In genomic region chr7:12637819-12638592, GRCh38 we compare ENCODE assay signal across 8 cellular contexts. TPM values are rescaled to one million over a fixed set of nuclear protein-coding genes. Genes with fewer than 3 reads are reported as not detected.
A peak's percentile ranks its signal among the peaks of the same experiment; 100 is the strongest.
DNase-seq lines count a peak whose midpoint lies in the region; ATAC-seq and TF ChIP-seq lines count a peak whose summit lies in the region.

No MANE protein-coding gene starts in this region.

- peaks cover 15% of the 10 kb centered on the region for H3K4me1 Mint-ChIP-seq in central memory CD8-positive, alpha-beta T cell
- peaks cover 19% of the 10 kb centered on the region for H3K4me1 Mint-ChIP-seq in type B pancreatic cell (ENCODE audit: unreplicated experiment)

- H3K4me3 Mint-ChIP-seq in central memory CD8-positive, alpha-beta T cell = peak overlapping the region; percentile 49
- H3K4me3 Mint-ChIP-seq in type B pancreatic cell = no peak overlapping the region

- no peaks in the 10 kb centered on the region for H3K9me3 Mint-ChIP-seq in central memory CD8-positive, alpha-beta T cell
- no peaks in the 10 kb centered on the region for H3K9me3 Mint-ChIP-seq in type B pancreatic cell

- DNase-seq in NCI-H1694 treated with DMSO at 0.1 percent for 48 hours (lab: John Stamatoyannopoulos, UW) (peak; percentile 61), type B pancreatic cell (ENCODE audit: extremely low spot score, unreplicated experiment) (no peak), dermis blood vessel endothelial cell (no peak), HK-2 (ENCODE audit: unreplicated experiment) (no peak)
- no peak for DNase-seq in central memory CD8-positive, alpha-beta T cell (ENCODE audit: low spot score in 2 of 2)

- peaks cover 5% of the 10 kb centered on the region for H3K36me3 Mint-ChIP-seq in central memory CD8-positive, alpha-beta T cell (ENCODE audit: insufficient read depth)
- H3K36me3 Mint-ChIP-seq in type B pancreatic cell = peaks cover 4% of the 10 kb centered on the region

- H3K27me3 Mint-ChIP-seq in central memory CD8-positive, alpha-beta T cell = no peaks in the 10 kb centered on the region
- peaks cover 4% of the 10 kb centered on the region for H3K27me3 Mint-ChIP-seq in type B pancreatic cell

- no peak for TF ChIP-seq CTCF in type B pancreatic cell (conservative IDR thresholded peaks at IDR 0.05)

- H3K27ac Mint-ChIP-seq in central memory CD8-positive, alpha-beta T cell (ENCODE audit: low read depth) = peak overlapping the region; percentile 36
- peak overlapping the region; percentile 62 for H3K27ac Mint-ChIP-seq in type B pancreatic cell

- ATAC-seq in GM18498 (IDR thresholded peaks at IDR 0.05; ENCODE audit: unreplicated experiment) (peak; percentile 60), GM21737 (IDR thresholded peaks at IDR 0.05; ENCODE audit: unreplicated experiment) (peak; percentile 58), HG03457 (IDR thresholded peaks at IDR 0.05; ENCODE audit: unreplicated experiment) (no peak)
- peak; percentile 52 for ATAC-seq in central memory CD8-positive, alpha-beta T cell (replicated peaks; ENCODE audit: extremely low read depth, poor library complexity, severe bottlenecking)

RNA-seq across cellular contexts. Expression of gene ARL4A, which starts 49.4 kb away (rescaled TPM):
- total RNA-seq in type B pancreatic cell (ENCODE audit: low replicate concordance) = 25.0 and 25.5 TPM in 2 replicates
- total RNA-seq in dermis blood vessel endothelial cell = 291 and 334 TPM in 2 replicates

Comparison
In these comparisons a context has a peak if more than half of its experiments do, and no peak if none do; other contexts are left out.
1. RNA of gene ARL4A, which starts 49.4 kb away (total RNA-seq): 291 to 334 TPM in dermis blood vessel endothelial cell; 25.0 to 25.5 TPM in type B pancreatic cell; every median in the first group is over 10 times any median in the second.